In genomic region chr3:154122096-154122911, GRCh38 we compare ENCODE assay signal across 8 cellular contexts. TPM values are rescaled to one million over a fixed set of nuclear protein-coding genes. Genes with fewer than 3 reads are reported as not detected.
DNase-seq lines count a peak whose midpoint lies in the region; TF ChIP-seq lines count a peak whose summit lies in the region.

No MANE protein-coding gene starts in this region.

- peak overlapping the region; percentile 79 for H3K4me2 ChIP-seq in parathyroid adenoma (ENCODE audit: low read length)

- H3K4me1 ChIP-seq in parathyroid adenoma: no peaks in the 10 kb centered on the region

- H3K4me3 Mint-ChIP-seq in glutamatergic neuron (ENCODE audit: unreplicated experiment): peak overlapping the region; percentile 95

- no peaks in the 10 kb centered on the region for H3K9me3 ChIP-seq in parathyroid adenoma (ENCODE audit: control insufficient read depth, low read length)

- no peak overlapping the region for H3K9ac ChIP-seq in parathyroid adenoma

- peak overlapping the region; percentile 73 for H3K27ac ChIP-seq in parathyroid adenoma

- no peaks in the 10 kb centered on the region for H3K36me3 Mint-ChIP-seq in glutamatergic neuron (ENCODE audit: unreplicated experiment)

- H3K27ac Mint-ChIP-seq in glutamatergic neuron (ENCODE audit: unreplicated experiment): no peak overlapping the region

- peak overlapping the region; percentile 97 for H2AFZ ChIP-seq in parathyroid adenoma

- TF ChIP-seq CTCF in AG10803 (conservative IDR thresholded peaks at IDR 0.05; ENCODE audit: low read length) (no peak), glutamatergic neuron (IDR thresholded peaks at IDR 0.05; ENCODE audit: partially characterized antibody, unreplicated experiment) (no peak), parathyroid adenoma (IDR thresholded peaks at IDR 0.05) (no peak)

- peaks cover 29% of the 10 kb centered on the region for H3K27me3 ChIP-seq in H7 (ENCODE audit: control insufficient read depth, insufficient read depth, low read length)
- H3K27me3 ChIP-seq in parathyroid adenoma (ENCODE audit: control insufficient read depth, insufficient read depth, low read length): no peaks in the 10 kb centered on the region

- H3K27me3 Mint-ChIP-seq in glutamatergic neuron (ENCODE audit: unreplicated experiment): peaks cover 6% of the 10 kb centered on the region

- no peaks in the 10 kb centered on the region for H3K79me2 ChIP-seq in parathyroid adenoma

- H3K4me1 Mint-ChIP-seq in glutamatergic neuron (ENCODE audit: low read depth, unreplicated experiment): peaks cover 4% of the 10 kb centered on the region

- H3K9me3 Mint-ChIP-seq in glutamatergic neuron (ENCODE audit: unreplicated experiment): no peaks in the 10 kb centered on the region

- H3K36me3 ChIP-seq in H7 (replicated peaks; ENCODE audit: control insufficient read depth, insufficient read depth, low read length) (no peaks in the 10 kb centered on the region), parathyroid adenoma (ENCODE audit: control insufficient read depth, insufficient read depth, low read length) (no peaks in the 10 kb centered on the region)

- in situ Hi-C loops in KBM-7 (cut with MboI; ENCODE audit: low pct_unique_long_range_greater_than_20kb, low sequenced_read_pairs): no loop called here

- no peak for DNase-seq in AG10803 (ENCODE audit: low read depth)
- DNase-seq in H7: peak; percentile 71
- DNase-seq in activated CD4-positive, alpha-beta T cell treated with anti-CD3 and anti-CD28 coated beads, Interleukin-2, amount 50 U/mL, for 1 hour: peak; percentile 0
- peak; percentile 36 for DNase-seq in glutamatergic neuron
- DNase-seq in A172 (ENCODE audit: low spot score): no peak
- no peak for DNase-seq in NCI-H2196 (lab: John Stamatoyannopoulos, UW; ENCODE audit: unreplicated experiment)
- no peak for DNase-seq in KBM-7

- peak overlapping the region; percentile 76 for H3K4me3 ChIP-seq in AG10803 (ENCODE audit: low read length)
- peak overlapping the region; percentile 82 for H3K4me3 ChIP-seq in H7 (ENCODE audit: insufficient read depth, low read depth, low read length)
- peak overlapping the region; percentile 96 for H3K4me3 ChIP-seq in parathyroid adenoma (ENCODE audit: low read depth, low read length)

RNA-seq across cellular contexts. Expression of gene ARHGEF26, which starts 1.1 kb away (rescaled TPM):
- total RNA-seq in H7 (2014; rRNA removed; shearing (Covaris generic)): 5.4 and 6.0 TPM in 2 replicates
- total RNA-seq in glutamatergic neuron (ENCODE audit: unreplicated experiment): 4.4 TPM
- total RNA-seq in A172 (2014; rRNA removed; shearing (Covaris generic)): 7.4 and 7.7 TPM in 2 replicates

Comparison
In these comparisons a context has a peak if more than half of its experiments do, and no peak if none do; other contexts are left out.
1. DNase-seq: peak in H7 (single experiment), activated CD4-positive, alpha-beta T cell treated with anti-CD3 and anti-CD28 coated beads, Interleukin-2, amount 50 U/mL, for 1 hour (single experiment) and glutamatergic neuron (single experiment); none in AG10803 (single experiment), A172 (single experiment), NCI-H2196 (single experiment) and KBM-7 (single experiment).
2. Peak in every context shown above with its lines, with median percentiles within 50 percentile points of each other: H3K4me3 ChIP-seq.